16 cellular contexts compared by ENCODE assay signal in the genomic region with DNA sequence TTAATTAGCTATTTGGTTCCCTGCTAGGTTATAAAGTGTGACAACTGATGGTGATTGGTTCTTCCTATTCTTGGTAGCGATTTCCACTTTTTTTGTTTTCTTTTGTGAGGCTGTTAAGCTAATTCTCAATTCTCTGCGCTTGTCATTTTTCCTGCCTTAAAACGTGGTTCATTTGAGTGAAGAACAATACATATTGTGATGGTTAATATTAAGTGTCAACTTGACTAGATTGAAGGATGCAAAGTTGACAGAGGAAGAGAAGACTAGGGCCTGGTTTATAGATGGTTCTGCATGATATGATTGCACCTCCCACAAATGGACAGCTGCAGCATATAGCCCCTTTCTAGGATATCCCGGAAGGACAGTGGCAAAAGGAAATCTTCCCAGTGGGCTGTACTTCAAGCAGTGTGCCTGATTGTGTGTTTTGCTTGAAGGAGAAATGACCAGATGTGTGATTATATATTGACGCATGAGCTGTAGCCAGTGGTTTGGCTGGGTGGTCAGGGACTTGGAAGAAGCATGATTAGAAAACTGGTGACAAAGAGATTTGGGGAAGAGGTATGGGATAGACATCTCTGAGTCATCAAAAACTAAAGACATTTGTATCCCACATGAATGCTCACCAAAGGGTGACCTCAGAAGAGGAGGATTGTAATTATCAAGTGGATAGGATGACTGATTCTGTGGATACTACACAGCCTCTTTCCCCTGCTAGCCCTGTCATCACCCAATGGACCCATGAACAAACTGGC. TPM values are rescaled to one million over a fixed set of nuclear protein-coding genes. Genes with fewer than 3 reads are reported as not detected.
"Had no signal": no experiment of that assay in that cellular context is flagged by ENCODE, and none has a peak within 500 bp of the region (broad histone marks: within the 10 kb centered on the region; RNA-seq: fewer than 3 reads in every experiment).

No MANE protein-coding gene starts in this region.

- H3K36me3 ChIP-seq: breast epithelium, left lung, neutrophil, transverse colon had no signal

- H3K9me3 ChIP-seq: breast epithelium, neutrophil, transverse colon had no signal

- H3K9ac ChIP-seq: parathyroid adenoma had no signal

- H3K4me1 ChIP-seq: breast epithelium, parathyroid adenoma, transverse colon had no signal

- ATAC-seq: activated CD4-positive, CD25-positive, alpha-beta regulatory T cell treated with anti-CD3 and anti-CD28 coated beads, Interleukin-2, amount 50 U/mL, for 24 hours; left lung; stimulated activated naive B cell treated with anti-CD40 and anti-IgM and Interleukin-4, amounts not matched to agents 10 μg/mL and 1 μg/mL and 100 μg/mL, for 72 hours had no signal

- H2AFZ ChIP-seq: hepatocyte, parathyroid adenoma had no signal

- H3K4me3 ChIP-seq: breast epithelium, hepatocyte, left lung, transverse colon had no signal

- H3K4me2 ChIP-seq: hepatocyte had no signal

- H3K27me3 ChIP-seq: breast epithelium, hepatocyte, left lung, neutrophil, transverse colon had no signal

- H3K79me2 ChIP-seq: hepatocyte, parathyroid adenoma had no signal

- DNase-seq: activated CD4-positive, alpha-beta T cell treated with anti-CD3 and anti-CD28 coated beads, Interleukin-2, amount 50 U/mL, for 1 hour; activated CD8-positive, alpha-beta memory T cell treated with anti-CD3 and anti-CD28 coated beads for 24 hours; activated naive CD8-positive, alpha-beta T cell treated with anti-CD3 and anti-CD28 coated beads for 36 hours; effector memory CD4-positive, alpha-beta T cell; islet precursor cell; left lung; mammary epithelial cell; retina; stimulated activated CD4-positive, alpha-beta T cell treated with anti-CD3 and anti-CD28 coated beads, Interleukin-2, amount 100 ng/mL, for 48 hours; stimulated activated naive B cell treated with anti-CD40 and anti-IgM and Interleukin-4, amounts not matched to agents 10 μg/mL and 1 μg/mL and 100 μg/mL, for 72 hours; transverse colon had no signal

- H3K27ac ChIP-seq: breast epithelium, hepatocyte, left lung, neutrophil, parathyroid adenoma, transverse colon had no signal

RNA-seq across cellular contexts. Expression of gene ZNF804A, which starts 39.4 kb away (rescaled TPM):
- total RNA-seq: activated naive CD8-positive, alpha-beta T cell treated with anti-CD3 and anti-CD28 coated beads for 36 hours; mammary epithelial cell had no signal
- polyA plus RNA-seq: mammary epithelial cell had no signal
